Comparison of ENCODE assay signal across 21 cellular contexts in genomic region chr14:69047255-69047654, GRCh38.
DNase-seq lines count a peak whose midpoint lies in the region; ATAC-seq and TF ChIP-seq lines count a peak whose summit lies in the region.
"Had no signal": no experiment of that assay in that cellular context is flagged by ENCODE, and none has a peak within 500 bp of the region (broad histone marks: within the 10 kb centered on the region; RNA-seq: fewer than 3 reads in every experiment).

No MANE protein-coding gene starts in this region.

- H3K27ac ChIP-seq in breast epithelium = peak overlapping the region; percentile 83 to 94
- H3K27ac ChIP-seq in right cardiac atrium (ENCODE audit: low read length) = peak overlapping the region; percentile 65
- peak overlapping the region; percentile 72 to 89 (median 74) for H3K27ac ChIP-seq in sigmoid colon
- H3K27ac ChIP-seq in uterus = peak overlapping the region; percentile 76 to 89

- TF ChIP-seq POLR2A in breast epithelium (IDR thresholded peaks at IDR 0.05) = no peak
- no peak for TF ChIP-seq POLR2A in sigmoid colon (IDR thresholded peaks at IDR 0.05)
- TF ChIP-seq POLR2A in uterus (IDR thresholded peaks at IDR 0.05) = no peak

- H3K9me3 Mint-ChIP-seq in MCF 10A (ENCODE audit: unreplicated experiment) (no peaks in the 10 kb centered on the region), mesothelial cell of epicardium (no peaks in the 10 kb centered on the region)
- H3K9me3 Mint-ChIP-seq in activated naive CD4-positive, alpha-beta T cell treated with anti-CD3 and anti-CD28 coated beads, Interleukin-2, amount 50 U/mL, for 72 hours = no peaks in the 10 kb centered on the region
- H3K9me3 Mint-ChIP-seq: naive B cell had no signal

- H3K9me3 ChIP-seq in breast epithelium = no peaks in the 10 kb centered on the region
- no peaks in the 10 kb centered on the region for H3K9me3 ChIP-seq in right cardiac atrium (ENCODE audit: control insufficient read depth, low read length)
- H3K9me3 ChIP-seq in sigmoid colon = no peaks in the 10 kb centered on the region
- H3K9me3 ChIP-seq in uterus = no peaks in the 10 kb centered on the region
- H3K9me3 ChIP-seq: tibial nerve had no signal

- H3K4me1 ChIP-seq in breast epithelium = peaks cover 33 to 49% of the 10 kb centered on the region in 2 donors
- peaks cover 46% of the 10 kb centered on the region for H3K4me1 ChIP-seq in right cardiac atrium (ENCODE audit: control insufficient read depth, insufficient read depth, low read length)
- H3K4me1 ChIP-seq in sigmoid colon = peaks cover 0 to 90% (median 81%) of the 10 kb centered on the region in 4 donors
- peaks cover 21 to 35% of the 10 kb centered on the region in 2 donors for H3K4me1 ChIP-seq in uterus

- WGBS in right cardiac atrium = 95% methylated on average over 1 of the region's 1 CpG
- WGBS in sigmoid colon, 2 donors = 96 to 97% methylated on average over 1 of the region's 1 CpG

- no TSS peak for BruUV-seq in MCF 10A (replicated peaks; lab: Mats Ljungman, UMichigan)

- no peak overlapping the region for H3K27ac Mint-ChIP-seq in MCF 10A (ENCODE audit: low read depth, unreplicated experiment)
- H3K27ac Mint-ChIP-seq in activated naive CD4-positive, alpha-beta T cell treated with anti-CD3 and anti-CD28 coated beads, Interleukin-2, amount 50 U/mL, for 72 hours = no peak overlapping the region
- H3K27ac Mint-ChIP-seq in mesothelial cell of epicardium = no peak overlapping the region

- CTCF ChIA-PET in MCF 10A (lab: Yijun Ruan, JAX) = interaction anchor here (0.7 to 1.6 kb wide), 3 partner anchors 9 to 136 kb away, joined by 3 to 4 read pairs (median 3); no protein-coding TSS in a partner anchor

- no peak for TF ChIP-seq CTCF in breast epithelium (IDR thresholded peaks at IDR 0.05)
- no peak for TF ChIP-seq CTCF in MCF 10A (IDR thresholded peaks at IDR 0.05; ENCODE audit: unreplicated experiment)
- no peak for TF ChIP-seq CTCF in sigmoid colon (IDR thresholded peaks at IDR 0.05)
- TF ChIP-seq CTCF in uterus (IDR thresholded peaks at IDR 0.05) = no peak
- TF ChIP-seq CTCF in mesothelial cell of epicardium (IDR thresholded peaks at IDR 0.05; ENCODE audit: unreplicated experiment) = no peak

- no peak overlapping the region for H3K4me3 ChIP-seq in breast epithelium
- no peak overlapping the region for H3K4me3 ChIP-seq in right cardiac atrium (ENCODE audit: low read length)
- H3K4me3 ChIP-seq in sigmoid colon = no peak overlapping the region
- no peak overlapping the region for H3K4me3 ChIP-seq in uterus
- H3K4me3 ChIP-seq: GM23248, tibial nerve had no signal

- no peaks in the 10 kb centered on the region for H3K36me3 ChIP-seq in breast epithelium
- no peaks in the 10 kb centered on the region for H3K36me3 ChIP-seq in sigmoid colon
- H3K36me3 ChIP-seq in uterus = no peaks in the 10 kb centered on the region
- H3K36me3 ChIP-seq: tibial nerve had no signal

- H3K4me3 Mint-ChIP-seq in MCF 10A (ENCODE audit: unreplicated experiment) (no peak overlapping the region), mesothelial cell of epicardium (no peak overlapping the region)
- H3K4me3 Mint-ChIP-seq: naive B cell had no signal

- DNase-seq in breast epithelium (ENCODE audit: low spot score in 2 of 2) (no peak), MCF 10A (ENCODE audit: unreplicated experiment) (no peak), right cardiac atrium (no peak), sigmoid colon (no peak), uterus (no peak), mesothelial cell of epicardium (ENCODE audit: low spot score in 2 of 2, unreplicated experiment in 2 of 2) (no peak), DMS153 (lab: John Stamatoyannopoulos, UW) (no peak)
- no peak for DNase-seq in activated naive CD4-positive, alpha-beta T cell treated with anti-CD3 and anti-CD28 coated beads, Interleukin-2, amount 50 U/mL, for 72 hours (ENCODE audit: low spot score in 2 of 2)
- DNase-seq: activated CD4-positive, alpha-beta T cell treated with anti-CD3 and anti-CD28 coated beads for 4 hours; amygdala; cerebellar nuclear complex; effector memory CD4-positive, alpha-beta T cell; mammary epithelial cell; naive B cell; NCI-H1417; NCI-H2107; NCI-H510A treated with DMSO at 0.1 percent for 48 hours; posterior cingulate gyrus; SW 1271 had no signal

- no peak for TF ChIP-seq EP300 in sigmoid colon (IDR thresholded peaks at IDR 0.05)

- H3K36me3 Mint-ChIP-seq in MCF 10A (ENCODE audit: insufficient read depth, unreplicated experiment) = peaks cover 13% of the 10 kb centered on the region
- H3K36me3 Mint-ChIP-seq in activated naive CD4-positive, alpha-beta T cell treated with anti-CD3 and anti-CD28 coated beads, Interleukin-2, amount 50 U/mL, for 72 hours = no peaks in the 10 kb centered on the region
- no peaks in the 10 kb centered on the region for H3K36me3 Mint-ChIP-seq in mesothelial cell of epicardium

- no peak for ATAC-seq in right cardiac atrium
- ATAC-seq in activated naive CD4-positive, alpha-beta T cell treated with anti-CD3 and anti-CD28 coated beads, Interleukin-2, amount 50 U/mL, for 72 hours = no peak

- H3K27me3 ChIP-seq in breast epithelium = no peaks in the 10 kb centered on the region
- no peaks in the 10 kb centered on the region for H3K27me3 ChIP-seq in right cardiac atrium (ENCODE audit: control insufficient read depth, insufficient read depth)
- H3K27me3 ChIP-seq in sigmoid colon = no peaks in the 10 kb centered on the region
- H3K27me3 ChIP-seq in uterus = no peaks in the 10 kb centered on the region
- H3K27me3 ChIP-seq: tibial nerve had no signal

- intact Hi-C loops in breast epithelium (cut with DNase I; ENCODE audit: low total_unique reads) (no loop called here), MCF 10A (cut with micrococcal nuclease) (no loop called here), right cardiac atrium (cut with DNase I) (no loop called here), sigmoid colon (cut with DNase I) (loop anchor here (5.0 kb wide), 1 partner anchor 40 kb away; no protein-coding TSS in a partner anchor), uterus (cut with DNase I; ENCODE audit: low total_unique reads) (no loop called here)

- H3K4me1 Mint-ChIP-seq in MCF 10A (ENCODE audit: insufficient read depth, unreplicated experiment) (peaks cover 44% of the 10 kb centered on the region), mesothelial cell of epicardium (peaks cover 69% of the 10 kb centered on the region)

- POLR2A ChIA-PET in MCF 10A (lab: Yijun Ruan, JAX) = no interaction called here

- no peaks in the 10 kb centered on the region for H3K27me3 Mint-ChIP-seq in MCF 10A (ENCODE audit: insufficient read depth, unreplicated experiment)
- H3K27me3 Mint-ChIP-seq in mesothelial cell of epicardium (ENCODE audit: low read depth) = no peaks in the 10 kb centered on the region
